Comparison of ENCODE assay signal across 8 cellular contexts in the genomic region with DNA sequence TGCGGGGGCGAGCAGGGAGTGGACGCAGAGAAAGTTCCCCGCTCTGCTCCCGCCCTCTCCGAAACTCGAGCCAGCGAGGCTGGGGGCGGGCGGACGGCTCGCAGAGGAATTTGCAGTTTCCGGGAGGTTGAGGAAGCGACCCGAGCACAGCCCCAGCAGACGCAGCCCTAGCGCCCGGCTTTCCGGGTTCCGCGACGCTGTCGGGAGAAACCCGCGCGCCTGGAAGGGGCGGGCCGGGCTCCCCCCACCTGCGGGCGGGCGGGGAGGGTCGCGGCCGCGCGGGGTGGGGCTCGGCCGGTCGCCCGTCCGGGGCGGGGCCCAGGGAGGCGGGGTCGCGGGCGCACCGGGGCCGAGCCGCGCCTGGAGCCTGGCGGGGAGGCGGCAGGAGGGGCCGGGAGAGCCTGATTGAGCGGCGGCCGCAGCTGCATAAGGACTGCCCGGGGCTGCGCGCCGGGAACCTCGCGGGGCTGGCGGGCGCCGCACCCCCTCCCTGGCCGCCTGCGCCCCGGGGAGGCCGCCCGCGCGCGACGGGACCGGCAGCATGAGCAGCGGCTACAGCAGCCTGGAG. TPM values are rescaled to one million over a fixed set of nuclear protein-coding genes. Genes with fewer than 3 reads are reported as not detected.
DNase-seq lines count a peak whose midpoint lies in the region; ATAC-seq and TF ChIP-seq lines count a peak whose summit lies in the region.

A gene with protein sequence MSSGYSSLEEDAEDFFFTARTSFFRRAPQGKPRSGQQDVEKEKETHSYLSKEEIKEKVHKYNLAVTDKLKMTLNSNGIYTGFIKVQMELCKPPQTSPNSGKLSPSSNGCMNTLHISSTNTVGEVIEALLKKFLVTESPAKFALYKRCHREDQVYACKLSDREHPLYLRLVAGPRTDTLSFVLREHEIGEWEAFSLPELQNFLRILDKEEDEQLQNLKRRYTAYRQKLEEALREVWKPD (plus strand): TSS at position 404 of the 568 bp plus-strand sequence. CDS start 138 bp downstream, at position 542.

- no peaks in the 10 kb centered on the region for H3K27me3 Mint-ChIP-seq in activated naive CD8-positive, alpha-beta T cell treated with anti-CD3 and anti-CD28 coated beads for 36 hours
- H3K27me3 Mint-ChIP-seq in progenitor cell of endocrine pancreas, result no peaks in the 10 kb centered on the region

- no peaks in the 10 kb centered on the region for H3K9me2 ChIP-seq in SU-DHL-6 (replicated peaks; ENCODE audit: insufficient read depth, low read length)

- peaks cover 3% of the 10 kb centered on the region for H3K4me1 ChIP-seq in cardiac muscle cell (ENCODE audit: low read depth)
- no peaks in the 10 kb centered on the region for H3K4me1 ChIP-seq in aorta (ENCODE audit: control insufficient read depth in 1 of 2, insufficient read depth in 2 of 2, low read length in 2 of 2)

- H2AFZ ChIP-seq in SU-DHL-6 (ENCODE audit: low read depth, low read length, severe bottlenecking), result peak within 1 kb of the TSS; percentile 85

- H3K9me3 Mint-ChIP-seq in activated naive CD8-positive, alpha-beta T cell treated with anti-CD3 and anti-CD28 coated beads for 36 hours, result no peaks in the 10 kb centered on the region
- no peaks in the 10 kb centered on the region for H3K9me3 Mint-ChIP-seq in progenitor cell of endocrine pancreas (ENCODE audit: low read depth)

- H3K27ac ChIP-seq in SU-DHL-6 (ENCODE audit: low read depth, low read length) (peak within 1 kb of the TSS; percentile 81), cardiac muscle cell (peak within 1 kb of the TSS; percentile 83), aorta (ENCODE audit: low read depth in 1 of 2, low read length in 2 of 2) (peak within 1 kb of the TSS; percentile 43 to 94)

- peak within 1 kb of the TSS; percentile 93 for H3K27ac Mint-ChIP-seq in activated naive CD8-positive, alpha-beta T cell treated with anti-CD3 and anti-CD28 coated beads for 36 hours
- H3K27ac Mint-ChIP-seq in progenitor cell of endocrine pancreas, result peak within 1 kb of the TSS; percentile 94

- H3K27me3 ChIP-seq in SU-DHL-6 (ENCODE audit: low read length) (no peaks in the 10 kb centered on the region), cardiac muscle cell (no peaks in the 10 kb centered on the region), aorta (ENCODE audit: control insufficient read depth in 1 of 2, insufficient read depth in 2 of 2, low read length in 1 of 2) (no peaks in the 10 kb centered on the region)

- H4K20me1 ChIP-seq in SU-DHL-6 (ENCODE audit: low read depth, low read length), result no peaks in the 10 kb centered on the region

- H3K4me3 Mint-ChIP-seq in activated naive CD8-positive, alpha-beta T cell treated with anti-CD3 and anti-CD28 coated beads for 36 hours, result peak within 1 kb of the TSS; percentile 94
- peak within 1 kb of the TSS; percentile 89 for H3K4me3 Mint-ChIP-seq in progenitor cell of endocrine pancreas (ENCODE audit: low read depth)

- no peaks in the 10 kb centered on the region for H3K9me3 ChIP-seq in SU-DHL-6 (ENCODE audit: insufficient read depth, low read length)
- H3K9me3 ChIP-seq in cardiac muscle cell (ENCODE audit: low read depth), result no peaks in the 10 kb centered on the region
- no peaks in the 10 kb centered on the region for H3K9me3 ChIP-seq in aorta (ENCODE audit: control insufficient read depth, low read length)

- DNase-seq in DMS53 (lab: John Stamatoyannopoulos, UW) (peak; percentile 95), HuH-7.5 (ENCODE audit: low spot score) (peak; percentile 62), cardiac muscle cell (ENCODE audit: low read depth in 1 of 2, low spot score in 1 of 2) (peak; percentile 82 to 88), progenitor cell of endocrine pancreas (ENCODE audit: low spot score, unreplicated experiment) (peak; percentile 56), aorta (peak; percentile 83 to 91)
- DNase-seq in activated naive CD8-positive, alpha-beta T cell treated with anti-CD3 and anti-CD28 coated beads for 36 hours, result peak; percentile 83

- TF ChIP-seq CTCF in SU-DHL-6 (IDR thresholded peaks at IDR 0.05; ENCODE audit: insufficient read depth, low read length, poor library complexity, severe bottlenecking) (no peak), cardiac muscle cell (IDR thresholded peaks at IDR 0.05; ENCODE audit: low read depth, low read length) (no peak), progenitor cell of endocrine pancreas (IDR thresholded peaks at IDR 0.05; ENCODE audit: unreplicated experiment) (no peak)

- peak; percentile 53 for ATAC-seq in GM21423 (IDR thresholded peaks at IDR 0.05; ENCODE audit: unreplicated experiment)
- ATAC-seq in aorta (ENCODE audit: low FRiP score), result peak; percentile 83

- H3K4me2 ChIP-seq in SU-DHL-6 (ENCODE audit: low read depth, low read length, poor library complexity, severe bottlenecking), result peak within 1 kb of the TSS; percentile 72

- H3K4me3 ChIP-seq in SU-DHL-6 (ENCODE audit: insufficient read depth, low read length, poor library complexity, severe bottlenecking), result peak within 1 kb of the TSS; percentile 70
- peak within 1 kb of the TSS; percentile 78 for H3K4me3 ChIP-seq in cardiac muscle cell
- peak within 1 kb of the TSS; percentile 83 to 96 for H3K4me3 ChIP-seq in aorta (ENCODE audit: low read length in 2 of 2)

- peaks cover 36% of the 10 kb centered on the region for H3K4me1 Mint-ChIP-seq in activated naive CD8-positive, alpha-beta T cell treated with anti-CD3 and anti-CD28 coated beads for 36 hours
- H3K4me1 Mint-ChIP-seq in progenitor cell of endocrine pancreas (ENCODE audit: low read depth), result peaks cover 15% of the 10 kb centered on the region

- 1% methylated on average over 45 to 76 of the region's 76 CpGs for WGBS in aorta, 2 donors

- H3K9ac ChIP-seq in SU-DHL-6 (ENCODE audit: low read length), result peak within 1 kb of the TSS; percentile 73

- peaks cover 42% of the 10 kb centered on the region for H3K79me2 ChIP-seq in SU-DHL-6 (ENCODE audit: insufficient read depth, low read length)

- peaks cover 44% of the 10 kb centered on the region for H3F3A ChIP-seq in SU-DHL-6 (ENCODE audit: insufficient read depth)

- H3K36me3 Mint-ChIP-seq in activated naive CD8-positive, alpha-beta T cell treated with anti-CD3 and anti-CD28 coated beads for 36 hours, result peaks cover 26% of the 10 kb centered on the region
- H3K36me3 Mint-ChIP-seq in progenitor cell of endocrine pancreas (ENCODE audit: insufficient read depth), result no peaks in the 10 kb centered on the region

- H3K36me3 ChIP-seq in SU-DHL-6 (ENCODE audit: low read length) (0 out of 2 replicates have a peak, but pooled peaks cover 2% of the 10 kb centered on the region), cardiac muscle cell (no peaks in the 10 kb centered on the region), aorta (ENCODE audit: control insufficient read depth in 1 of 2, insufficient read depth in 2 of 2, low read length in 1 of 2) (no peaks in the 10 kb centered on the region)

- intact Hi-C loops in aorta (cut with DNase I), result loop anchor here (5.0 kb wide), 2 partner anchors 67 to 77 kb away; no protein-coding TSS in a partner anchor

RNA-seq across cellular contexts. Expression of the gene that starts here (rescaled TPM):
- 10 to 100 TPM; 48.0 to 51.0 TPM for total RNA-seq in activated naive CD8-positive, alpha-beta T cell treated with anti-CD3 and anti-CD28 coated beads for 36 hours
- total RNA-seq in cardiac muscle cell, result 16.9 and 23.6 TPM in 2 replicates
- 3.5 and 4.8 TPM in 2 replicates for polyA plus RNA-seq in cardiac muscle cell
- 18.8 and 20.7 TPM in 2 replicates for total RNA-seq in progenitor cell of endocrine pancreas
- total RNA-seq in aorta, result 100 to 1,000 TPM; 197 to 418 TPM
- polyA plus RNA-seq in aorta, result 100 to 1,000 TPM in 1 of 2 donors, 10 to 100 TPM in 1; 85.1 to 445 TPM

Comparison
In these comparisons a context has a peak if more than half of its experiments do, and no peak if none do; other contexts are left out.
1. Peak in every context shown above with its lines: DNase-seq, ATAC-seq, H3K4me3 ChIP-seq and H3K27ac ChIP-seq.
2. RNA of the gene that starts here (polyA plus RNA-seq): 85.1 to 445 TPM in aorta; 3.5 to 4.8 TPM in cardiac muscle cell; every median in the first group is over 10 times any median in the second.